9 cellular contexts compared by ENCODE assay signal in genomic region chr7:94375167-94375566, GRCh38. TPM values are rescaled to one million over a fixed set of nuclear protein-coding genes. Genes with fewer than 3 reads are reported as not detected.
A peak's percentile ranks its signal among the peaks of the same experiment; 100 is the strongest.
DNase-seq lines count a peak whose midpoint lies in the region; ATAC-seq, FAIRE-seq and TF ChIP-seq lines count a peak whose summit lies in the region.
"Had no signal": no experiment of that assay in that cellular context is flagged by ENCODE, and none has a peak within 500 bp of the region (broad histone marks: within the 10 kb centered on the region; RNA-seq: fewer than 3 reads in every experiment).

No MANE protein-coding gene starts in this region.

- peaks cover 15% of the 10 kb centered on the region for H3K4me1 ChIP-seq in cardiac muscle cell (ENCODE audit: low read depth)
- H3K4me1 ChIP-seq in trophoblast cell (ENCODE audit: control insufficient read depth in 1 of 2, insufficient read depth in 2 of 2, low read length in 2 of 2), result peaks cover 5 to 8% of the 10 kb centered on the region in 2 experiments

- H3K27me3 Mint-ChIP-seq in natural killer cell (ENCODE audit: low read depth in 2 of 2), result peaks cover 0 to 3% of the 10 kb centered on the region in 2 donors

- peak overlapping the region; percentile 84 for H2BK5ac ChIP-seq in trophoblast cell (ENCODE audit: low read depth, low read length, poor library complexity)

- H2BK120ac ChIP-seq in trophoblast cell (ENCODE audit: insufficient read depth, low read length, poor library complexity), result peak overlapping the region; percentile 88

- H3K36me3 ChIP-seq in cardiac muscle cell (no peaks in the 10 kb centered on the region), trophoblast cell (ENCODE audit: control insufficient read depth in 1 of 2, insufficient read depth in 2 of 2, low read length in 2 of 2) (no peaks in the 10 kb centered on the region)

- H3K23ac ChIP-seq in trophoblast cell (ENCODE audit: low read length), result no peak overlapping the region

- no peaks in the 10 kb centered on the region for H3K4me1 Mint-ChIP-seq in natural killer cell

- H3K9me3 ChIP-seq in cardiac muscle cell (ENCODE audit: low read depth) (no peaks in the 10 kb centered on the region), trophoblast cell (ENCODE audit: insufficient read depth, low read depth, low read length) (no peaks in the 10 kb centered on the region)

- H3K4ac ChIP-seq in trophoblast cell (ENCODE audit: low read depth, low read length), result no peak overlapping the region

- H3K9me3 Mint-ChIP-seq in natural killer cell, result peaks cover 0 to 5% of the 10 kb centered on the region in 2 donors

- TF ChIP-seq CTCF in cardiac muscle cell (IDR thresholded peaks at IDR 0.05; ENCODE audit: low read depth, low read length), result no peak
- TF ChIP-seq CTCF in natural killer cell (IDR thresholded peaks at IDR 0.05), result no peak

- H3K4me2 ChIP-seq in trophoblast cell (ENCODE audit: low read length), result peak overlapping the region; percentile 48

- peak overlapping the region; percentile 56 for H4K8ac ChIP-seq in trophoblast cell (ENCODE audit: low read depth, low read length)

- WGBS in trophoblast cell (ENCODE audit: extremely low coverage, insufficient coverage, insufficient read length), result no CpG with 5 or more reads among the region's 2 CpGs

- peaks cover 2% of the 10 kb centered on the region for H3K79me2 ChIP-seq in trophoblast cell (ENCODE audit: control insufficient read depth, insufficient read depth, low read length, poor library complexity)

- H3K14ac ChIP-seq in trophoblast cell (ENCODE audit: low read length), result no peak overlapping the region

- peak; percentile 77 for FAIRE-seq in TTC549 (lab: Jason Lieb, UNC)

- H3K18ac ChIP-seq in trophoblast cell (ENCODE audit: low read length), result no peak overlapping the region

- H2AFZ ChIP-seq in trophoblast cell (ENCODE audit: insufficient read depth, low read length, poor library complexity), result no peak overlapping the region

- no peak overlapping the region for H3K4me3 ChIP-seq in cardiac muscle cell
- no peak overlapping the region for H3K4me3 ChIP-seq in trophoblast cell (ENCODE audit: low read depth, low read length)

- H4K91ac ChIP-seq in trophoblast cell (ENCODE audit: low read depth, low read length), result no peak overlapping the region

- H3K79me1 ChIP-seq in trophoblast cell (ENCODE audit: low read length), result peaks cover 12% of the 10 kb centered on the region

- H3K27me3 ChIP-seq in cardiac muscle cell, result no peaks in the 10 kb centered on the region
- no peaks in the 10 kb centered on the region for H3K27me3 ChIP-seq in trophoblast cell (ENCODE audit: insufficient read depth, low read length)

- no peak overlapping the region for H3K27ac Mint-ChIP-seq in natural killer cell

- H2BK12ac ChIP-seq in trophoblast cell (ENCODE audit: low read length), result no peak overlapping the region

- intact Hi-C loops in natural killer cell (cut with micrococcal nuclease), result no loop called here

- ATAC-seq in natural killer cell, result no peak
- ATAC-seq in HG02938 (IDR thresholded peaks at IDR 0.05; ENCODE audit: unreplicated experiment), result no peak

- no peak overlapping the region for H4K12ac ChIP-seq in trophoblast cell (ENCODE audit: low read depth, low read length)

- H3K9ac ChIP-seq in trophoblast cell (ENCODE audit: low read length), result no peak overlapping the region

- H2AK5ac ChIP-seq in trophoblast cell (ENCODE audit: low read length), result no peak overlapping the region

- H3K27ac ChIP-seq in cardiac muscle cell (peak overlapping the region; percentile 53), trophoblast cell (ENCODE audit: low read depth, low read length) (peak overlapping the region; percentile 99)
- H3K27ac ChIP-seq: RWPE1 had no signal

- H3K36me3 Mint-ChIP-seq in natural killer cell, result no peaks in the 10 kb centered on the region

- no peak overlapping the region for H3K4me3 Mint-ChIP-seq in natural killer cell

- DNase-seq in DMS 273 (lab: John Stamatoyannopoulos, UW; ENCODE audit: unreplicated experiment) (peak; percentile 88), cardiac muscle cell (ENCODE audit: low read depth in 1 of 2, low spot score in 1 of 2) (peak; percentile 67 to 98), trophoblast cell (no peak), GOT3 (lab: John Stamatoyannopoulos, UW) (no peak), natural killer cell (no peak), middle frontal gyrus (ENCODE audit: extremely low spot score, low spot score) (no peak)

RNA-seq across cellular contexts. Expression of gene COL1A2, which starts 19.5 kb away (rescaled TPM):
- total RNA-seq in cardiac muscle cell, result 76.6 and 116 TPM in 2 replicates
- polyA plus RNA-seq in cardiac muscle cell, result 73.5 and 122 TPM in 2 replicates
- polyA plus RNA-seq in trophoblast cell (2013), result 701 and 725 TPM in 2 replicates
- total RNA-seq in natural killer cell, result not detected

Comparison
In these comparisons a context has a peak if more than half of its experiments do, and no peak if none do; other contexts are left out.
1. DNase-seq: peak in DMS 273 (single experiment) and cardiac muscle cell (2 of 2); none in trophoblast cell (0 of 2), GOT3 (single experiment), natural killer cell (single experiment) and middle frontal gyrus (single experiment).
2. RNA of gene COL1A2, which starts 19.5 kb away (total RNA-seq): 76.6 to 116 TPM in cardiac muscle cell; not detected in natural killer cell; every median in the first group is over 10 times any median in the second.